28 cellular contexts compared by ENCODE assay signal in genomic region chr2:21233178-21233577, GRCh38.
"Had no signal": no experiment of that assay in that cellular context is flagged by ENCODE, and none has a peak within 500 bp of the region (broad histone marks: within the 10 kb centered on the region; RNA-seq: fewer than 3 reads in every experiment).

No MANE protein-coding gene starts in this region.

- H3K36me3 ChIP-seq: adrenal gland, breast epithelium, WERI-Rb-1 had no signal

- H3K4me1 Mint-ChIP-seq: activated CD4-positive, alpha-beta memory T cell treated with anti-CD3 and anti-CD28 coated beads, Interleukin-2, amount 10 ng/mL, durations not matched to agents 7 days and 5 days; activated CD8-positive, alpha-beta memory T cell treated with anti-CD3 and anti-CD28 coated beads, Interleukin-2, amount 10 ng/mL, durations not matched to agents 7 days and 5 days; activated naive CD4-positive, alpha-beta T cell treated with anti-CD3 and anti-CD28 coated beads, Interleukin-2, amount 50 U/mL, for 24 hours had no signal

- H3K4me1 ChIP-seq: adrenal gland, breast epithelium had no signal

- H3K36me3 Mint-ChIP-seq: activated CD8-positive, alpha-beta memory T cell treated with anti-CD3 and anti-CD28 coated beads, Interleukin-2, amount 10 ng/mL, durations not matched to agents 7 days and 5 days; activated naive CD4-positive, alpha-beta T cell treated with anti-CD3 and anti-CD28 coated beads, Interleukin-2, amount 50 U/mL, for 24 hours had no signal

- H3K27me3 ChIP-seq: adrenal gland, body of pancreas, breast epithelium had no signal

- H3K9me3 ChIP-seq: adrenal gland, body of pancreas, breast epithelium had no signal

- H3K27ac ChIP-seq: adrenal gland, body of pancreas, breast epithelium, WERI-Rb-1 had no signal

- H3K4me3 Mint-ChIP-seq: activated CD4-positive, alpha-beta memory T cell treated with anti-CD3 and anti-CD28 coated beads, Interleukin-2, amount 10 ng/mL, durations not matched to agents 7 days and 5 days; activated CD8-positive, alpha-beta memory T cell treated with anti-CD3 and anti-CD28 coated beads, Interleukin-2, amount 10 ng/mL, durations not matched to agents 7 days and 5 days; activated naive CD4-positive, alpha-beta T cell treated with anti-CD3 and anti-CD28 coated beads, Interleukin-2, amount 50 U/mL, for 24 hours had no signal

- H3K4me3 ChIP-seq: adrenal gland, body of pancreas, breast epithelium had no signal

- H3K9me3 Mint-ChIP-seq: activated CD4-positive, alpha-beta memory T cell treated with anti-CD3 and anti-CD28 coated beads, Interleukin-2, amount 10 ng/mL, durations not matched to agents 7 days and 5 days; activated naive CD4-positive, alpha-beta T cell treated with anti-CD3 and anti-CD28 coated beads, Interleukin-2, amount 50 U/mL, for 24 hours had no signal

- H3K27ac Mint-ChIP-seq: activated CD4-positive, alpha-beta memory T cell treated with anti-CD3 and anti-CD28 coated beads, Interleukin-2, amount 10 ng/mL, durations not matched to agents 7 days and 5 days; activated CD8-positive, alpha-beta memory T cell treated with anti-CD3 and anti-CD28 coated beads, Interleukin-2, amount 10 ng/mL, durations not matched to agents 7 days and 5 days; activated naive CD4-positive, alpha-beta T cell treated with anti-CD3 and anti-CD28 coated beads, Interleukin-2, amount 50 U/mL, for 24 hours had no signal

- DNase-seq: activated CD4-positive, alpha-beta memory T cell treated with anti-CD3 and anti-CD28 coated beads, Interleukin-2, amount 10 ng/mL, durations not matched to agents 7 days and 5 days; activated CD4-positive, alpha-beta T cell treated with anti-CD3 and anti-CD28 coated beads for 1 hour; activated CD4-positive, alpha-beta T cell treated with anti-CD3 and anti-CD28 coated beads for 48 hours; activated CD4-positive, CD25-positive, alpha-beta regulatory T cell; activated CD8-positive, alpha-beta memory T cell treated with anti-CD3 and anti-CD28 coated beads for 24 hours; activated CD8-positive, alpha-beta memory T cell treated with anti-CD3 and anti-CD28 coated beads, Interleukin-2, amount 10 ng/mL, durations not matched to agents 7 days and 5 days; activated CD8-positive, alpha-beta memory T cell treated with anti-CD3 and anti-CD28 coated beads, Interleukin-2, amount 50 U/mL, for 48 hours; activated effector memory CD4-positive, alpha-beta T cell treated with anti-CD3 and anti-CD28 coated beads, Interleukin-2, amount 50 U/mL, for 16 hours; activated naive CD4-positive, alpha-beta T cell treated with Interleukin-2 at 50 U/mL for 16 hours; activated T-cell treated with anti-CD3 and anti-CD28 coated beads, Interleukin-2, amount 50 U/mL, for 48 hours; adrenal gland; body of pancreas; caudate nucleus; cerebellar nuclear complex; Karpas-422; KBM-7; NCI-H1105; NCI-H1417 treated with DMSO at 0.1 percent for 48 hours; NCI-H1930; NCI-H2081 treated with DMSO at 0.1 percent for 48 hours; NCI-H226; NCI-H446 treated with DMSO at 0.1 percent for 48 hours; NCI-H524; OCI-M1; Right ventricle myocardium superior; WERI-Rb-1 had no signal

- ATAC-seq: activated CD8-positive, alpha-beta memory T cell treated with anti-CD3 and anti-CD28 coated beads, Interleukin-2, amount 10 ng/mL, durations not matched to agents 7 days and 5 days; body of pancreas had no signal

- H3K27me3 Mint-ChIP-seq: activated CD4-positive, alpha-beta memory T cell treated with anti-CD3 and anti-CD28 coated beads, Interleukin-2, amount 10 ng/mL, durations not matched to agents 7 days and 5 days; activated CD8-positive, alpha-beta memory T cell treated with anti-CD3 and anti-CD28 coated beads, Interleukin-2, amount 10 ng/mL, durations not matched to agents 7 days and 5 days; activated naive CD4-positive, alpha-beta T cell treated with anti-CD3 and anti-CD28 coated beads, Interleukin-2, amount 50 U/mL, for 24 hours had no signal
